1 cellular context compared by ENCODE assay signal in the genomic region with DNA sequence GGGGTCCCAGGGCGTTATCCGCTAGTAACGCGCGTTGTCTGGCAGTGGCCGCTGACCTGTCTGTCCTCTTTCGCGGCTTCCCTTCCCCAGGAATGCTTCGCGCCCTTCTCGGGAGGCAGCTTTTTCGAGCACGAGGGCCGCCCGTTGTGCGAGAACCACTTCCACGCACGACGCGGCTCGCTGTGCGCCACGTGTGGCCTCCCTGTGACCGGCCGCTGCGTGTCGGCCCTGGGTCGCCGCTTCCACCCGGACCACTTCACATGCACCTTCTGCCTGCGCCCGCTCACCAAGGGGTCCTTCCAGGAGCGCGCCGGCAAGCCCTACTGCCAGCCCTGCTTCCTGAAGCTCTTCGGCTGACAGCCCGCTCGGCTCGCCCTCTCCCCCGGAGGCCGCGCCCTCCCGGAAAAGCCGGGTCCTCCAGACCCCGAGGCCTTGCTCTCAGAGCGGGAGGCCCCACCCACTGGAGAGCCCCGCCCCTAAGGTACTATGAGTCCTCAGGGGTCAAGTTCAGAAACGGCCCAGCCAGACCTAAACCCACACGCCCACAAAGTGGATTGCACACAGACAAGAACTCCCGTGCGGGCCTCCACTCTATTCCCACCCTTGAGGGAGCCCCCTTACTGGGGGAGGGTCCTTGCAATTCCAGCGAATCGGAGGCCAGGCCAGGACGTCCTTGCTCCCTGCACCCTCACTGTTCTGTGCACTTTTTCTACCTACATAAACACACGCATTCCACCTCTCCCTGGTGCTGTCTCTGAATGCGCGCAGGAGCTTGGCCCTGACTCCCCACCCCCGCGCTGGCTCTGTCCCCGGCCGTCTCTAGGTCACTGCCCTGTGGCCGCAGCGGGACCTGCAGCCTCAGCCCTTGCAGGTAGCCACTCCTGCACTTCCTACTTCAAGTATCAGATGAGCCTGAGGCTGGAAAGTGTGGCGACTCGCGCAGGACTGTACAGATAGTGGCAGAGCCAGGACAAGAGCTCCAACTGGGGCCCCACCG.
TF ChIP-seq lines count a peak whose summit lies in the region.

No MANE protein-coding gene starts in this region.

TF ChIP-seq in HepG2, 621 proteins besides CTCF, POLR2A, EP300 and RAD21 (continued from another document and continues in another):
- TF ChIP-seq, protein P1, sequence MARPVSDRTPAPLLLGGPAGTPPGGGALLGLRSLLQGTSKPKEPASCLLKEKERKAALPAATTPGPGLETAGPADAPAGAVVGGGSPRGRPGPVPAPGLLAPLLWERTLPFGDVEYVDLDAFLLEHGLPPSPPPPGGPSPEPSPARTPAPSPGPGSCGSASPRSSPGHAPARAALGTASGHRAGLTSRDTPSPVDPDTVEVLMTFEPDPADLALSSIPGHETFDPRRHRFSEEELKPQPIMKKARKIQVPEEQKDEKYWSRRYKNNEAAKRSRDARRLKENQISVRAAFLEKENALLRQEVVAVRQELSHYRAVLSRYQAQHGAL (CRISPR knock-in tag; IDR thresholded peaks at IDR 0.05; ENCODE audit: not compliant biosample characterization): no peak
- TF ChIP-seq HOXA5 (CRISPR knock-in tag; IDR thresholded peaks at IDR 0.05) (0 out of 2 replicates have a peak, but pooled peaks have one; percentile 38), ZNF430 (CRISPR knock-in tag; IDR thresholded peaks at IDR 0.05) (0 out of 2 replicates have a peak, but pooled peaks have one; percentile 17), ZBTB20 (CRISPR knock-in tag; IDR thresholded peaks at IDR 0.05; ENCODE audit: borderline replicate concordance, low read depth) (peak; percentile 86; the same call in 1 of the 2 replicates), GPN1 (CRISPR knock-in tag; IDR thresholded peaks at IDR 0.05; ENCODE audit: borderline replicate concordance) (no peak; the same call in 1 of the 2 replicates), ZNF567 (CRISPR knock-in tag; IDR thresholded peaks at IDR 0.05; ENCODE audit: borderline replicate concordance) (peak; percentile 39; the same call in 1 of the 2 replicates), ZC3H4 (CRISPR knock-in tag; IDR thresholded peaks at IDR 0.05; ENCODE audit: borderline replicate concordance) (peak; percentile 61; the same call in 1 of the 2 replicates), LCORL (IDR thresholded peaks at IDR 0.05) (no peak), LCORL (CRISPR knock-in tag; IDR thresholded peaks at IDR 0.05) (peak; percentile 94), SIX1 (CRISPR knock-in tag; IDR thresholded peaks at IDR 0.05; ENCODE audit: borderline replicate concordance) (no peak), PHF5A (CRISPR knock-in tag; IDR thresholded peaks at IDR 0.05; ENCODE audit: low read depth, unreplicated experiment) (peak; percentile 50), TSC22D2 (CRISPR knock-in tag; IDR thresholded peaks at IDR 0.05; ENCODE audit: borderline replicate concordance) (peak; percentile 25; the same call in 1 of the 2 replicates), ZNF333 (CRISPR knock-in tag; IDR thresholded peaks at IDR 0.05; ENCODE audit: borderline replicate concordance) (no peak), ZBTB7B (CRISPR knock-in tag; IDR thresholded peaks at IDR 0.05) (peak; percentile 79), PHB2 (IDR thresholded peaks at IDR 0.05; ENCODE audit: partially characterized antibody) (no peak), HNRNPK (IDR thresholded peaks at IDR 0.05; ENCODE audit: low read depth, low read length, poor library complexity, severe bottlenecking) (no peak), ZFX (CRISPR knock-in tag; IDR thresholded peaks at IDR 0.05; ENCODE audit: low read depth) (peak; percentile 71), MXI1 (IDR thresholded peaks at IDR 0.05; ENCODE audit: borderline replicate concordance, low read depth, low read length) (peak; percentile 50; the same call in 1 of the 3 replicates), ELF1 (CRISPR knock-in tag; IDR thresholded peaks at IDR 0.05) (peak; percentile 68), CCAR2 (optimal IDR thresholded peaks at IDR 0.05; ENCODE audit: low read depth, low read length) (no peak), ZNF607 (CRISPR knock-in tag; IDR thresholded peaks at IDR 0.05; ENCODE audit: borderline replicate concordance) (peak; percentile 22; the same call in 1 of the 2 replicates), KLF13 (CRISPR knock-in tag; IDR thresholded peaks at IDR 0.05) (no peak; the same call in 1 of the 2 replicates), ZNF660 (CRISPR knock-in tag; IDR thresholded peaks at IDR 0.05; ENCODE audit: borderline replicate concordance, low read depth) (peak; percentile 28; the same call in 1 of the 2 replicates), YEATS4 (CRISPR knock-in tag; IDR thresholded peaks at IDR 0.05; ENCODE audit: borderline replicate concordance) (peak; percentile 70), ZNF3 (CRISPR knock-in tag; IDR thresholded peaks at IDR 0.05) (no peak), GTF2F1 (IDR thresholded peaks at IDR 0.05; ENCODE audit: low read length) (no peak; the same call in 1 of the 2 replicates), YY1 (IDR thresholded peaks at IDR 0.05; ENCODE audit: insufficient read depth, insufficient replicate concordance, low read depth, low read length) (peak; percentile 5), MTA1 (CRISPR knock-in tag; IDR thresholded peaks at IDR 0.05; ENCODE audit: borderline replicate concordance) (peak; percentile 89), PHF8 (CRISPR knock-in tag; IDR thresholded peaks at IDR 0.05) (peak; percentile 60; the same call in 1 of the 2 replicates), GZF1 (CRISPR knock-in tag; IDR thresholded peaks at IDR 0.05) (peak; percentile 89; the same call in 1 of the 2 replicates), NR2F1 (CRISPR knock-in tag; IDR thresholded peaks at IDR 0.05) (peak in 1 of 2 experiments; percentile 80; a peak in 2 of 4 replicates), HDAC1 (CRISPR knock-in tag; IDR thresholded peaks at IDR 0.05) (peak; percentile 78), ZNF670 (CRISPR knock-in tag; IDR thresholded peaks at IDR 0.05; ENCODE audit: borderline replicate concordance) (no peak), NR2F6 (IDR thresholded peaks at IDR 0.05) (peak; percentile 83), NR2F6 (CRISPR knock-in tag; IDR thresholded peaks at IDR 0.05) (peak; percentile 81), ZNF883 (CRISPR knock-in tag; IDR thresholded peaks at IDR 0.05; ENCODE audit: not compliant biosample characterization) (peak; percentile 41), ARNT (IDR thresholded peaks at IDR 0.05) (no peak), ZNF761 (CRISPR knock-in tag; conservative IDR thresholded peaks at IDR 0.05) (0 out of 2 replicates have a peak, but pooled peaks have one; percentile 14), DNMT3B (CRISPR knock-in tag; conservative IDR thresholded peaks at IDR 0.05) (no peak), ZSCAN25 (CRISPR knock-in tag; IDR thresholded peaks at IDR 0.05) (peak; percentile 58), ZMYM4 (CRISPR knock-in tag; IDR thresholded peaks at IDR 0.05) (peak; percentile 81; the same call in 1 of the 2 replicates)
- TF ChIP-seq, protein P2, sequence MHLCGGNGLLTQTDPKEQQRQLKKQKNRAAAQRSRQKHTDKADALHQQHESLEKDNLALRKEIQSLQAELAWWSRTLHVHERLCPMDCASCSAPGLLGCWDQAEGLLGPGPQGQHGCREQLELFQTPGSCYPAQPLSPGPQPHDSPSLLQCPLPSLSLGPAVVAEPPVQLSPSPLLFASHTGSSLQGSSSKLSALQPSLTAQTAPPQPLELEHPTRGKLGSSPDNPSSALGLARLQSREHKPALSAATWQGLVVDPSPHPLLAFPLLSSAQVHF (CRISPR knock-in tag; IDR thresholded peaks at IDR 0.05): no peak
- TF ChIP-seq, protein P3, sequence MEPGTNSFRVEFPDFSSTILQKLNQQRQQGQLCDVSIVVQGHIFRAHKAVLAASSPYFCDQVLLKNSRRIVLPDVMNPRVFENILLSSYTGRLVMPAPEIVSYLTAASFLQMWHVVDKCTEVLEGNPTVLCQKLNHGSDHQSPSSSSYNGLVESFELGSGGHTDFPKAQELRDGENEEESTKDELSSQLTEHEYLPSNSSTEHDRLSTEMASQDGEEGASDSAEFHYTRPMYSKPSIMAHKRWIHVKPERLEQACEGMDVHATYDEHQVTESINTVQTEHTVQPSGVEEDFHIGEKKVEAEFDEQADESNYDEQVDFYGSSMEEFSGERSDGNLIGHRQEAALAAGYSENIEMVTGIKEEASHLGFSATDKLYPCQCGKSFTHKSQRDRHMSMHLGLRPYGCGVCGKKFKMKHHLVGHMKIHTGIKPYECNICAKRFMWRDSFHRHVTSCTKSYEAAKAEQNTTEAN (CRISPR knock-in tag; conservative IDR thresholded peaks at IDR 0.05): 0 out of 2 replicates have a peak, but pooled peaks have one; percentile 48
- TF ChIP-seq, protein P4, sequence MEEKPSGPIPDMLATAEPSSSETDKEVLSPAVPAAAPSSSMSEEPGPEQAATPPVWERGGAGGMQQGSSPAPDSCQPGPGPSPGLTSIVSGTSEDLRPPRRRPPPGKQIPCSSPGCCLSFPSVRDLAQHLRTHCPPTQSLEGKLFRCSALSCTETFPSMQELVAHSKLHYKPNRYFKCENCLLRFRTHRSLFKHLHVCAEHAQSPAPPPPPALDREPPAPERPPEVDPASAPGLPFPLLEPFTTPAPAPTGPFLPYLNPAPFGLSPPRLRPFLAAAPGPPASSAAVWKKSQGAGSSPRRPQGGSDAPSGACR (CRISPR knock-in tag; IDR thresholded peaks at IDR 0.05): no peak; the same call in 1 of the 2 replicates
- TF ChIP-seq, protein P5, sequence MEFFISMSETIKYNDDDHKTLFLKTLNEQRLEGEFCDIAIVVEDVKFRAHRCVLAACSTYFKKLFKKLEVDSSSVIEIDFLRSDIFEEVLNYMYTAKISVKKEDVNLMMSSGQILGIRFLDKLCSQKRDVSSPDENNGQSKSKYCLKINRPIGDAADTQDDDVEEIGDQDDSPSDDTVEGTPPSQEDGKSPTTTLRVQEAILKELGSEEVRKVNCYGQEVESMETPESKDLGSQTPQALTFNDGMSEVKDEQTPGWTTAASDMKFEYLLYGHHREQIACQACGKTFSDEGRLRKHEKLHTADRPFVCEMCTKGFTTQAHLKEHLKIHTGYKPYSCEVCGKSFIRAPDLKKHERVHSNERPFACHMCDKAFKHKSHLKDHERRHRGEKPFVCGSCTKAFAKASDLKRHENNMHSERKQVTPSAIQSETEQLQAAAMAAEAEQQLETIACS (CRISPR knock-in tag; IDR thresholded peaks at IDR 0.05): no peak
- TF ChIP-seq, protein P6, sequence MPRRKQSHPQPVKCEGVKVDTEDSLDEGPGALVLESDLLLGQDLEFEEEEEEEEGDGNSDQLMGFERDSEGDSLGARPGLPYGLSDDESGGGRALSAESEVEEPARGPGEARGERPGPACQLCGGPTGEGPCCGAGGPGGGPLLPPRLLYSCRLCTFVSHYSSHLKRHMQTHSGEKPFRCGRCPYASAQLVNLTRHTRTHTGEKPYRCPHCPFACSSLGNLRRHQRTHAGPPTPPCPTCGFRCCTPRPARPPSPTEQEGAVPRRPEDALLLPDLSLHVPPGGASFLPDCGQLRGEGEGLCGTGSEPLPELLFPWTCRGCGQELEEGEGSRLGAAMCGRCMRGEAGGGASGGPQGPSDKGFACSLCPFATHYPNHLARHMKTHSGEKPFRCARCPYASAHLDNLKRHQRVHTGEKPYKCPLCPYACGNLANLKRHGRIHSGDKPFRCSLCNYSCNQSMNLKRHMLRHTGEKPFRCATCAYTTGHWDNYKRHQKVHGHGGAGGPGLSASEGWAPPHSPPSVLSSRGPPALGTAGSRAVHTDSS (CRISPR knock-in tag; conservative IDR thresholded peaks at IDR 0.05): 0 out of 2 replicates have a peak, but pooled peaks have one; percentile 37
- TF ChIP-seq, protein P7, sequence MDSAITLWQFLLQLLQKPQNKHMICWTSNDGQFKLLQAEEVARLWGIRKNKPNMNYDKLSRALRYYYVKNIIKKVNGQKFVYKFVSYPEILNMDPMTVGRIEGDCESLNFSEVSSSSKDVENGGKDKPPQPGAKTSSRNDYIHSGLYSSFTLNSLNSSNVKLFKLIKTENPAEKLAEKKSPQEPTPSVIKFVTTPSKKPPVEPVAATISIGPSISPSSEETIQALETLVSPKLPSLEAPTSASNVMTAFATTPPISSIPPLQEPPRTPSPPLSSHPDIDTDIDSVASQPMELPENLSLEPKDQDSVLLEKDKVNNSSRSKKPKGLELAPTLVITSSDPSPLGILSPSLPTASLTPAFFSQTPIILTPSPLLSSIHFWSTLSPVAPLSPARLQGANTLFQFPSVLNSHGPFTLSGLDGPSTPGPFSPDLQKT (CRISPR knock-in tag; IDR thresholded peaks at IDR 0.05; ENCODE audit: borderline replicate concordance): peak; percentile 43; the same call in 1 of the 2 replicates
- TF ChIP-seq, protein P8, sequence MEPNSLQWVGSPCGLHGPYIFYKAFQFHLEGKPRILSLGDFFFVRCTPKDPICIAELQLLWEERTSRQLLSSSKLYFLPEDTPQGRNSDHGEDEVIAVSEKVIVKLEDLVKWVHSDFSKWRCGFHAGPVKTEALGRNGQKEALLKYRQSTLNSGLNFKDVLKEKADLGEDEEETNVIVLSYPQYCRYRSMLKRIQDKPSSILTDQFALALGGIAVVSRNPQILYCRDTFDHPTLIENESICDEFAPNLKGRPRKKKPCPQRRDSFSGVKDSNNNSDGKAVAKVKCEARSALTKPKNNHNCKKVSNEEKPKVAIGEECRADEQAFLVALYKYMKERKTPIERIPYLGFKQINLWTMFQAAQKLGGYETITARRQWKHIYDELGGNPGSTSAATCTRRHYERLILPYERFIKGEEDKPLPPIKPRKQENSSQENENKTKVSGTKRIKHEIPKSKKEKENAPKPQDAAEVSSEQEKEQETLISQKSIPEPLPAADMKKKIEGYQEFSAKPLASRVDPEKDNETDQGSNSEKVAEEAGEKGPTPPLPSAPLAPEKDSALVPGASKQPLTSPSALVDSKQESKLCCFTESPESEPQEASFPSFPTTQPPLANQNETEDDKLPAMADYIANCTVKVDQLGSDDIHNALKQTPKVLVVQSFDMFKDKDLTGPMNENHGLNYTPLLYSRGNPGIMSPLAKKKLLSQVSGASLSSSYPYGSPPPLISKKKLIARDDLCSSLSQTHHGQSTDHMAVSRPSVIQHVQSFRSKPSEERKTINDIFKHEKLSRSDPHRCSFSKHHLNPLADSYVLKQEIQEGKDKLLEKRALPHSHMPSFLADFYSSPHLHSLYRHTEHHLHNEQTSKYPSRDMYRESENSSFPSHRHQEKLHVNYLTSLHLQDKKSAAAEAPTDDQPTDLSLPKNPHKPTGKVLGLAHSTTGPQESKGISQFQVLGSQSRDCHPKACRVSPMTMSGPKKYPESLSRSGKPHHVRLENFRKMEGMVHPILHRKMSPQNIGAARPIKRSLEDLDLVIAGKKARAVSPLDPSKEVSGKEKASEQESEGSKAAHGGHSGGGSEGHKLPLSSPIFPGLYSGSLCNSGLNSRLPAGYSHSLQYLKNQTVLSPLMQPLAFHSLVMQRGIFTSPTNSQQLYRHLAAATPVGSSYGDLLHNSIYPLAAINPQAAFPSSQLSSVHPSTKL (CRISPR knock-in tag; IDR thresholded peaks at IDR 0.05): peak; percentile 68; the same call in 1 of the 2 replicates
- TF ChIP-seq, protein P9, sequence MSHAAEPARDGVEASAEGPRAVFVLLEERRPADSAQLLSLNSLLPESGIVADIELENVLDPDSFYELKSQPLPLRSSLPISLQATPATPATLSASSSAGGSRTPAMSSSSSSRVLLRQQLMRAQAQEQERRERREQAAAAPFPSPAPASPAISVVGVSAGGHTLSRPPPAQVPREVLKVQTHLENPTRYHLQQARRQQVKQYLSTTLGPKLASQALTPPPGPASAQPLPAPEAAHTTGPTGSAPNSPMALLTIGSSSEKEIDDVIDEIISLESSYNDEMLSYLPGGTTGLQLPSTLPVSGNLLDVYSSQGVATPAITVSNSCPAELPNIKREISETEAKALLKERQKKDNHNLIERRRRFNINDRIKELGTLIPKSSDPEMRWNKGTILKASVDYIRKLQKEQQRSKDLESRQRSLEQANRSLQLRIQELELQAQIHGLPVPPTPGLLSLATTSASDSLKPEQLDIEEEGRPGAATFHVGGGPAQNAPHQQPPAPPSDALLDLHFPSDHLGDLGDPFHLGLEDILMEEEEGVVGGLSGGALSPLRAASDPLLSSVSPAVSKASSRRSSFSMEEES (CRISPR knock-in tag; IDR thresholded peaks at IDR 0.05): no peak; the same call in 1 of the 2 replicates
